ENCODE assay signal across 36 cellular contexts in genomic region chr7:30389793-30390192, GRCh38.
DNase-seq lines count a peak whose midpoint lies in the region; ATAC-seq, FAIRE-seq and TF ChIP-seq lines count a peak whose summit lies in the region.
"Had no signal": no experiment of that assay in that cellular context is flagged by ENCODE, and none has a peak within 500 bp of the region (broad histone marks: within the 10 kb centered on the region; RNA-seq: fewer than 3 reads in every experiment).

No MANE protein-coding gene starts in this region.

- no peak overlapping the region for H3K9ac ChIP-seq in GM12878 (ENCODE audit: control insufficient read depth, insufficient read depth, low read length)
- H3K9ac ChIP-seq: KMS-11 had no signal

- H3K27ac ChIP-seq in GM12878 (ENCODE audit: control insufficient read depth, insufficient read depth) (no peak overlapping the region), body of pancreas (no peak overlapping the region)
- H3K27ac ChIP-seq: KMS-11, pancreas, RWPE1, thoracic aorta, uterus, VCaP had no signal

- intact Hi-C loops in GM12878 (cut with micrococcal nuclease; ENCODE audit: unreplicated experiment), result loop anchor here (5.0 kb wide), 1 partner anchor 58 kb away; no protein-coding TSS in a partner anchor
- intact Hi-C loops in body of pancreas (cut with DNase I), result no loop called here

- SMC1A ChIA-PET in GM12878 (lab: Charles Lee; ENCODE audit: uncharacterized antibody, unreplicated experiment), result no interaction called here

- in situ Hi-C loops in GM12878 (cut with MboI), result no loop called here

- ATAC-seq in GM12878 (no peak), body of pancreas (no peak)
- ATAC-seq: activated CD8-positive, alpha-beta T cell treated with anti-CD3 and anti-CD28 coated beads, Interleukin-2, amount 10 ng/mL, durations not matched to agents 7 days and 5 days; activated T-helper 17 cell treated with anti-CD3 and anti-CD28 coated beads, Interleukin-2, amount 50 U/mL, for 72 hours; esophagus mucosa; left colon; pancreas; stimulated activated naive CD8-positive, alpha-beta T cell treated with anti-CD3 and anti-CD28 coated beads, Interleukin-15, amount 100 ng/mL, for 72 hours had no signal

- no peak overlapping the region for H3K4me3 ChIP-seq in GM12878
- H3K4me3 ChIP-seq in body of pancreas, result no peak overlapping the region
- H3K4me3 ChIP-seq: pancreas, spleen, thoracic aorta, uterus had no signal

- WGBS in GM12878 (ENCODE audit: insufficient coverage, insufficient replicate concordance, low lambda C conversion rate, missing lambda C conversion rate), result 55% methylated on average over 3 of the region's 3 CpGs
- 73 to 76% methylated on average over 3 of the region's 3 CpGs for WGBS in body of pancreas, 2 donors

- POLR2A ChIA-PET in GM12878 (lab: Charles Lee), result no interaction called here

- H3K9me3 ChIP-seq in GM12878 (replicated peaks; ENCODE audit: control insufficient read depth, insufficient read depth, low read length) (no peaks in the 10 kb centered on the region), body of pancreas (no peaks in the 10 kb centered on the region)
- H3K9me3 ChIP-seq: pancreas, spleen, thoracic aorta, uterus had no signal

- H2AFZ ChIP-seq in GM12878 (ENCODE audit: control insufficient read depth, low read depth, low read length), result no peak overlapping the region

- no peak overlapping the region for H3K4me2 ChIP-seq in GM12878 (ENCODE audit: control insufficient read depth, insufficient read depth)

- no TSS peak for BruUV-seq in GM12878 (replicated peaks; lab: Mats Ljungman, UMichigan)

- no peaks in the 10 kb centered on the region for H4K20me1 ChIP-seq in GM12878 (ENCODE audit: control insufficient read depth, insufficient read depth)

- H3K4me1 ChIP-seq in GM12878 (ENCODE audit: control insufficient read depth, insufficient read depth, low read length) (no peaks in the 10 kb centered on the region), body of pancreas (no peaks in the 10 kb centered on the region)
- H3K4me1 ChIP-seq: pancreas, uterus had no signal

- TF ChIP-seq POLR2A in GM12878 (IDR thresholded peaks at IDR 0.05; ENCODE audit: low read depth, low read length) (no peak), body of pancreas (IDR thresholded peaks at IDR 0.05) (no peak)

- CTCF ChIA-PET in GM12878 (lab: Yijun Ruan, JAX), result no interaction called here

- no peak for TF ChIP-seq RAD21 in GM12878 (IDR thresholded peaks at IDR 0.05; ENCODE audit: insufficient read depth, low read depth, low read length)

- H3K79me2 ChIP-seq in GM12878 (ENCODE audit: control insufficient read depth, insufficient read depth, low read length), result no peaks in the 10 kb centered on the region

- H3K27me3 ChIP-seq in GM12878 (replicated peaks in 1 of 2; ENCODE audit: control insufficient read depth in 2 of 2, insufficient read depth in 2 of 2, low read length in 1 of 2) (no peaks in the 10 kb centered on the region), body of pancreas (no peaks in the 10 kb centered on the region)
- H3K27me3 ChIP-seq: pancreas, spleen, uterus had no signal

- H3K36me3 ChIP-seq in GM12878 (ENCODE audit: control insufficient read depth in 2 of 2, insufficient read depth in 2 of 2, low read length in 1 of 2) (no peaks in the 10 kb centered on the region), body of pancreas (replicated peaks in 1 of 2; ENCODE audit: insufficient read depth in 1 of 2, low read depth in 2 of 2) (no peaks in the 10 kb centered on the region)
- H3K36me3 ChIP-seq: pancreas, thoracic aorta, uterus had no signal

- TF ChIP-seq CTCF in GM12878 (IDR thresholded peaks at IDR 0.05 in 2 of 3, conservative IDR thresholded peaks at IDR 0.05 in 1 of 3; ENCODE audit: control insufficient read depth in 2 of 3, extremely low read depth in 1 of 3, insufficient read depth in 1 of 3, low read depth in 3 of 3, low read length in 3 of 3) (no peak), body of pancreas (IDR thresholded peaks at IDR 0.05) (no peak)

- RAD21 ChIA-PET in GM12878 (lab: Charles Lee; ENCODE audit: unreplicated experiment), result no interaction called here

- TF ChIP-seq EP300 in GM12878 (IDR thresholded peaks at IDR 0.05; ENCODE audit: borderline replicate concordance in 1 of 2, control insufficient read depth in 1 of 2, low read depth in 2 of 2, low read length in 2 of 2), result no peak

- DNase-seq in SKM-1 treated with dmso at 0.1 percent for 144 hours (lab: John Stamatoyannopoulos, UW; ENCODE audit: unreplicated experiment) (peak; percentile 3), SKM-1 (lab: John Stamatoyannopoulos, UW; ENCODE audit: unreplicated experiment) (no peak), NOMO-1 treated with DMSO at 0.1 percent for 48 hours (lab: John Stamatoyannopoulos, UW; ENCODE audit: unreplicated experiment) (peak; percentile 36), GM12878 (ENCODE audit: low read depth, low spot score) (no peak), pulmonary artery endothelial cell (ENCODE audit: low read depth, low spot score) (peak; percentile 13), body of pancreas (no peak), AML-193 (lab: John Stamatoyannopoulos, UW) (no peak)
- DNase-seq in activated effector memory CD4-positive, alpha-beta T cell treated with Interleukin-2 at 50 U/mL for 16 hours, result no peak
- DNase-seq: 8988T; activated CD4-positive, alpha-beta T cell treated with anti-CD3 and anti-CD28 coated beads for 4 hours; activated CD8-positive, alpha-beta T cell treated with anti-CD3 and anti-CD28 coated beads, Interleukin-2, amount 10 ng/mL, durations not matched to agents 7 days and 5 days; amniotic stem cell; CD4-positive, CD25-positive, alpha-beta regulatory T cell; DND-41; effector memory CD4-positive, alpha-beta T cell; glutamatergic neuron; left colon; mesenchymal stem cell; MM.1S; NCI-H1694; NCI-H446; NCI-H748 treated with DMSO at 0.1 percent for 48 hours; pancreas; spleen; stimulated activated CD4-positive, alpha-beta T cell treated with anti-CD3 and anti-CD28 coated beads, Interleukin-2, amount 100 ng/mL, for 24 hours; stimulated activated CD8-positive, alpha-beta memory T cell treated with anti-CD3 and anti-CD28 coated beads, Interleukin-4, amount 100 ng/mL, for 48 hours; stimulated activated naive CD8-positive, alpha-beta T cell treated with anti-CD3 and anti-CD28 coated beads, Interleukin-15, amount 100 ng/mL, for 72 hours; uterus had no signal

- FAIRE-seq in GM12878 (lab: Jason Lieb, UNC), result peak; percentile 38
- FAIRE-seq: bronchial epithelial cell, GM19239, pancreas had no signal

TF ChIP-seq in GM12878, 131 proteins besides CTCF, POLR2A, EP300 and RAD21 (continues in another document):
- no peak for TF ChIP-seq NRF1 (conservative IDR thresholded peaks at IDR 0.05; ENCODE audit: low read depth, low read length)
- TF ChIP-seq SPI1 (IDR thresholded peaks at IDR 0.05; ENCODE audit: borderline replicate concordance, insufficient read depth, low read depth, low read length), result no peak
- no peak for TF ChIP-seq CBX5 (IDR thresholded peaks at IDR 0.05; ENCODE audit: low read depth)
- TF ChIP-seq HDGF (IDR thresholded peaks at IDR 0.05), result no peak
- no peak for TF ChIP-seq ZBED1 (IDR thresholded peaks at IDR 0.05; ENCODE audit: borderline replicate concordance)
- TF ChIP-seq YBX1 (IDR thresholded peaks at IDR 0.05), result no peak
- TF ChIP-seq NR2F1 (conservative IDR thresholded peaks at IDR 0.05), result no peak
- no peak for TF ChIP-seq GATAD2B (conservative IDR thresholded peaks at IDR 0.05; ENCODE audit: low read depth)
- TF ChIP-seq ESRRA (IDR thresholded peaks at IDR 0.05; ENCODE audit: low read length), result no peak
- no peak for TF ChIP-seq SIN3A (IDR thresholded peaks at IDR 0.05; ENCODE audit: low read depth, low read length)
- TF ChIP-seq ZBTB11 (CRISPR knock-in tag; IDR thresholded peaks at IDR 0.05), result no peak

Comparison
In these comparisons a context has a peak if more than half of its experiments do, and no peak if none do; other contexts are left out.
1. DNase-seq: peak in SKM-1 treated with dmso at 0.1 percent for 144 hours (single experiment), NOMO-1 treated with DMSO at 0.1 percent for 48 hours (single experiment) and pulmonary artery endothelial cell (single experiment); none in SKM-1 (single experiment), GM12878 (single experiment), body of pancreas (0 of 4), AML-193 (0 of 2) and activated effector memory CD4-positive, alpha-beta T cell treated with Interleukin-2 at 50 U/mL for 16 hours (single experiment).